In genomic region chr10:122494173-122494820, GRCh38 we compare ENCODE assay signal across 1 cellular context.
TF ChIP-seq lines count a peak whose summit lies in the region.

No MANE protein-coding gene starts in this region.

TF ChIP-seq in HCT116, 20 proteins besides CTCF, POLR2A, EP300 and RAD21 (continued from another document):
- TF ChIP-seq CEBPB (IDR thresholded peaks at IDR 0.05; ENCODE audit: low read depth), result no peak
- no peak for TF ChIP-seq ELF1 (IDR thresholded peaks at IDR 0.05; ENCODE audit: borderline replicate concordance, low read depth)
- TF ChIP-seq JUND (IDR thresholded peaks at IDR 0.05), result no peak
- no peak for TF ChIP-seq EZH2phosphoT487 (IDR thresholded peaks at IDR 0.05; ENCODE audit: borderline replicate concordance)
- no peak for TF ChIP-seq TCF7L2 (IDR thresholded peaks at IDR 0.05; ENCODE audit: borderline replicate concordance, extremely low read depth, insufficient read depth, insufficient read length)
- TF ChIP-seq EGR1 (IDR thresholded peaks at IDR 0.05; ENCODE audit: low read depth), result no peak
- TF ChIP-seq ZNF274 (IDR thresholded peaks at IDR 0.05; ENCODE audit: low read depth, low read length), result no peak
